In genomic region chr3:58607816-58608215, GRCh38 we compare ENCODE assay signal across 23 cellular contexts. TPM values are rescaled to one million over a fixed set of nuclear protein-coding genes. Genes with fewer than 3 reads are reported as not detected.
DNase-seq lines count a peak whose midpoint lies in the region; ATAC-seq lines count a peak whose summit lies in the region.
"Had no signal": no experiment of that assay in that cellular context is flagged by ENCODE, and none has a peak within 500 bp of the region (broad histone marks: within the 10 kb centered on the region; RNA-seq: fewer than 3 reads in every experiment).

No MANE protein-coding gene starts in this region.

- peaks cover 30% of the 10 kb centered on the region for H3K27me3 Mint-ChIP-seq in activated CD4-positive, alpha-beta memory T cell treated with anti-CD3 and anti-CD28 coated beads, Interleukin-2, amount 10 ng/mL, durations not matched to agents 7 days and 5 days

- no peak overlapping the region for H3K4me3 Mint-ChIP-seq in activated CD4-positive, alpha-beta memory T cell treated with anti-CD3 and anti-CD28 coated beads, Interleukin-2, amount 10 ng/mL, durations not matched to agents 7 days and 5 days
- H3K4me3 Mint-ChIP-seq: activated naive CD4-positive, alpha-beta T cell treated with anti-CD3 and anti-CD28 coated beads, Interleukin-2, amount 50 U/mL, for 24 hours; CD4-positive, alpha-beta T cell; neural crest cell had no signal

- H3K4me1 Mint-ChIP-seq in activated CD4-positive, alpha-beta memory T cell treated with anti-CD3 and anti-CD28 coated beads, Interleukin-2, amount 10 ng/mL, durations not matched to agents 7 days and 5 days = peaks cover 25% of the 10 kb centered on the region
- H3K4me1 Mint-ChIP-seq: activated naive CD4-positive, alpha-beta T cell treated with anti-CD3 and anti-CD28 coated beads, Interleukin-2, amount 50 U/mL, for 24 hours had no signal

- H3K27ac Mint-ChIP-seq in activated CD4-positive, alpha-beta memory T cell treated with anti-CD3 and anti-CD28 coated beads, Interleukin-2, amount 10 ng/mL, durations not matched to agents 7 days and 5 days = no peak overlapping the region
- H3K27ac Mint-ChIP-seq: activated naive CD4-positive, alpha-beta T cell treated with anti-CD3 and anti-CD28 coated beads, Interleukin-2, amount 50 U/mL, for 24 hours; CD4-positive, alpha-beta T cell had no signal

- POLR2A ChIA-PET in activated CD4-positive, alpha-beta memory T cell treated with anti-CD3 and anti-CD28 coated beads, Interleukin-2, amount 10 ng/mL, durations not matched to agents 7 days and 5 days (lab: Charles Lee) = interaction anchor here (0.8 to 1.1 kb wide), 2 partner anchors 14 to 137 kb away, joined by 3 to 5 read pairs; no protein-coding TSS in a partner anchor

- no peaks in the 10 kb centered on the region for H3K9me3 Mint-ChIP-seq in activated CD4-positive, alpha-beta memory T cell treated with anti-CD3 and anti-CD28 coated beads, Interleukin-2, amount 10 ng/mL, durations not matched to agents 7 days and 5 days
- H3K9me3 Mint-ChIP-seq: activated naive CD4-positive, alpha-beta T cell treated with anti-CD3 and anti-CD28 coated beads, Interleukin-2, amount 50 U/mL, for 24 hours; neural crest cell had no signal

- peak; percentile 21 for DNase-seq in activated CD4-positive, alpha-beta memory T cell treated with anti-CD3 and anti-CD28 coated beads, Interleukin-2, amount 10 ng/mL, durations not matched to agents 7 days and 5 days
- DNase-seq in kidney tubule cell (ENCODE audit: low spot score) (peak; percentile 97), NCI-H226 (no peak), HCEC 1CT (no peak), NCI-H1048 (lab: John Stamatoyannopoulos, UW) (no peak)
- DNase-seq: activated T-cell treated with anti-CD3 and anti-CD28 coated beads, Interleukin-2, amount 50 U/mL, for 48 hours; body of pancreas; CD4-positive, alpha-beta T cell; DMS153; effector CD8-positive, alpha-beta T cell; hippocampal formation; KG1; lower lobe of right lung; NCI-H1092; NCI-H1930 had no signal

- CTCF ChIA-PET in activated CD4-positive, alpha-beta memory T cell treated with anti-CD3 and anti-CD28 coated beads, Interleukin-2, amount 10 ng/mL, durations not matched to agents 7 days and 5 days (lab: Charles Lee) = interaction anchor here (3.2 kb wide), 1 partner anchor 22 kb away, joined by 19 read pairs; no protein-coding TSS in a partner anchor

- no peaks in the 10 kb centered on the region for H3K36me3 Mint-ChIP-seq in activated CD4-positive, alpha-beta memory T cell treated with anti-CD3 and anti-CD28 coated beads, Interleukin-2, amount 10 ng/mL, durations not matched to agents 7 days and 5 days (ENCODE audit: low read depth)
- H3K36me3 Mint-ChIP-seq: activated naive CD4-positive, alpha-beta T cell treated with anti-CD3 and anti-CD28 coated beads, Interleukin-2, amount 50 U/mL, for 24 hours had no signal

- ATAC-seq in GM18502 (IDR thresholded peaks at IDR 0.05; ENCODE audit: poor library complexity, unreplicated experiment) = peak; percentile 51
- peak; percentile 50 for ATAC-seq in GM21390 (IDR thresholded peaks at IDR 0.05; ENCODE audit: unreplicated experiment)
- ATAC-seq: lower lobe of right lung had no signal

RNA-seq across cellular contexts. Expression of gene FAM107A, which starts 30.6 kb away (rescaled TPM):
- not detected for total RNA-seq in activated CD4-positive, alpha-beta memory T cell treated with anti-CD3 and anti-CD28 coated beads, Interleukin-2, amount 10 ng/mL, durations not matched to agents 7 days and 5 days
- total RNA-seq: CD4-positive, alpha-beta T cell; SK-MEL-5; T-helper 2 cell treated with Interferon-gamma antibody and Interleukin-4, amounts not matched to agents 100 ng/mL and 5 ng/mL, for 36 hours had no signal

RNA-seq across cellular contexts. Expression of gene FAM3D, which starts 58.8 kb away (rescaled TPM):
- not detected for total RNA-seq in activated CD4-positive, alpha-beta memory T cell treated with anti-CD3 and anti-CD28 coated beads, Interleukin-2, amount 10 ng/mL, durations not matched to agents 7 days and 5 days
- total RNA-seq: CD4-positive, alpha-beta T cell; frontal cortex; SK-MEL-5; T-helper 2 cell treated with Interferon-gamma antibody and Interleukin-4, amounts not matched to agents 100 ng/mL and 5 ng/mL, for 36 hours; thoracic aorta had no signal

Comparison
In these comparisons a context has a peak if more than half of its experiments do, and no peak if none do; other contexts are left out.
1. DNase-seq: peak in activated CD4-positive, alpha-beta memory T cell treated with anti-CD3 and anti-CD28 coated beads, Interleukin-2, amount 10 ng/mL, durations not matched to agents 7 days and 5 days (single experiment) and kidney tubule cell (single experiment); none in NCI-H226 (single experiment), HCEC 1CT (single experiment) and NCI-H1048 (single experiment).